In the genomic region with DNA sequence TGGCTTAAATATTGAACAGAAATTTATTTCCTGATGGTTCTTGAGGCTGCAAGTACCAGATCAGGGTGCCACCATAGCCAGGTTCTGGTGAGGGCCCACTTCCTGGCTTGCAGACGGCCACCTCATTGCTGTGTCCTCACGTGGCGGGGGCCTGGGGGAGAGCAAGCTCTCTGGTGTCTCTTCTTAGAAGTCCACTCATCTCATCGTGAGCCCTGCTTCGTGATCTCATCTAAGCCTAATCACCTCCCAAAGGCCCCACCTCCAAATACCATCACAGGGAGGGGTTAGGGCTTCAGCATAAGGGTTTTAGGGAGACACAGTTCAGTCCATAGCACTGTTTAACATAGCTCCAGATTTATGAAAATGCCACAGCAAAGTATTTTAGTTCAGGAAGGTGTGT, we compare ENCODE assay signal across 18 cellular contexts.
DNase-seq lines count a peak whose midpoint lies in the region; ATAC-seq, FAIRE-seq and TF ChIP-seq lines count a peak whose summit lies in the region.
"Had no signal": no experiment of that assay in that cellular context is flagged by ENCODE, and none has a peak within 500 bp of the region (broad histone marks: within the 10 kb centered on the region; RNA-seq: fewer than 3 reads in every experiment).

No MANE protein-coding gene starts in this region.

- no peaks in the 10 kb centered on the region for H3K27me3 ChIP-seq in bronchial epithelial cell (ENCODE audit: control insufficient read depth, insufficient read depth, low read length)
- no peaks in the 10 kb centered on the region for H3K27me3 ChIP-seq in foreskin keratinocyte

- TF ChIP-seq CTCF in bronchial epithelial cell (IDR thresholded peaks at IDR 0.05; ENCODE audit: insufficient read depth, low read length, severe bottlenecking) (no peak), foreskin keratinocyte (conservative IDR thresholded peaks at IDR 0.05) (no peak)

- H3K4me1 ChIP-seq in foreskin keratinocyte: peaks cover 7% of the 10 kb centered on the region

- DNase-seq in SW480 (ENCODE audit: low spot score) (peak; percentile 31), bronchial epithelial cell (ENCODE audit: low read depth) (peak; percentile 36), foreskin keratinocyte (peak; percentile 59 to 85), sciatic nerve (ENCODE audit: low spot score) (no peak), NOMO-1 treated with DMSO at 0.1 percent for 48 hours (lab: John Stamatoyannopoulos, UW; ENCODE audit: unreplicated experiment) (no peak), putamen (ENCODE audit: low spot score) (no peak), SHP77 (lab: John Stamatoyannopoulos, UW) (no peak)
- DNase-seq: C1 segment of cervical spinal cord; CD4-positive, alpha-beta T cell; DMS153; DMS79 treated with DMSO at 0.1 percent for 48 hours; EL; H7 had no signal

- H3K4me3 ChIP-seq in bronchial epithelial cell (ENCODE audit: low read depth, low read length): no peak overlapping the region
- H3K4me3 ChIP-seq: GM23338 had no signal

- peak overlapping the region; percentile 77 for H3K27ac ChIP-seq in foreskin keratinocyte

- peak; percentile 88 for ATAC-seq in foreskin keratinocyte
- peak; percentile 39 for ATAC-seq in sciatic nerve
- no peak for ATAC-seq in HG03439 (IDR thresholded peaks at IDR 0.05; ENCODE audit: unreplicated experiment)
- ATAC-seq: GM23338 had no signal

- FAIRE-seq in bronchial epithelial cell (lab: Jason Lieb, UNC): no peak
- FAIRE-seq: A204.1, G401.6, GM12891 had no signal

- no peaks in the 10 kb centered on the region for H3K36me3 ChIP-seq in bronchial epithelial cell (ENCODE audit: control insufficient read depth, insufficient read depth, low read length)

- intact Hi-C loops in sciatic nerve (cut with DNase I): no loop called here

Comparison
In these comparisons a context has a peak if more than half of its experiments do, and no peak if none do; other contexts are left out.
1. DNase-seq: peak in SW480 (single experiment), bronchial epithelial cell (single experiment) and foreskin keratinocyte (2 of 2); none in sciatic nerve (single experiment), NOMO-1 treated with DMSO at 0.1 percent for 48 hours (single experiment), putamen (single experiment) and SHP77 (0 of 2).